In the genomic region with DNA sequence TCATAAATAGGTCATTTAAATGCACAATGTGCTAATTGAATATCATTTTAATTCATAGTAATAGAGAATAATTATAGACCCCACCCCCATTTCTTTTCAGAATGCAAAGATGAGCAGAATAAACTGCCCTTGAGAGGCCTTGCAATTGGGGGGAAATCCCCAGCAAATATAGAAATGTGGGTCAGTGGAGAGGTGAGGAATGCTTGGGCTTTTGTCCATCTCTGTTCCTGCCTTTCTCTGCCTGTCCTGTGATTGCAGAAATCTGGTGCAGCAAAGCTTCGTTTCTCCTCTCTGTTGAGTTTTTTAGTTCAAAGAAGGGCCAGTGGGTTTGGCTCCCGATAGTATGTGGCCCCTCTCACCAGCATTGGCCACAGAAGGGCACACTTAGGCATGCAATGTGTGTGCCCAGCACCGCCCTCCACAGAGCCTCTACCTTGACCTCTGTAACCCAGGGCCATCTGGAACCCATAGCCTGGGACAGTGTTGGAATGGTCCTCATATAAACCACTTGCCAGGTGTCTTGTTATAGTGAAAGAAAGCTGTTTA, we compare ENCODE assay signal across 1 cellular context.
TF ChIP-seq lines count a peak whose summit lies in the region.

No MANE protein-coding gene starts in this region.

TF ChIP-seq in IMR-90, 13 proteins besides CTCF, POLR2A, EP300 and RAD21 (continued from another document):
- TF ChIP-seq, protein P1, sequence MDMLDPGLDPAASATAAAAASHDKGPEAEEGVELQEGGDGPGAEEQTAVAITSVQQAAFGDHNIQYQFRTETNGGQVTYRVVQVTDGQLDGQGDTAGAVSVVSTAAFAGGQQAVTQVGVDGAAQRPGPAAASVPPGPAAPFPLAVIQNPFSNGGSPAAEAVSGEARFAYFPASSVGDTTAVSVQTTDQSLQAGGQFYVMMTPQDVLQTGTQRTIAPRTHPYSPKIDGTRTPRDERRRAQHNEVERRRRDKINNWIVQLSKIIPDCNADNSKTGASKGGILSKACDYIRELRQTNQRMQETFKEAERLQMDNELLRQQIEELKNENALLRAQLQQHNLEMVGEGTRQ (IDR thresholded peaks at IDR 0.05; ENCODE audit: low read depth, low read length) = no peak
- TF ChIP-seq FOS (IDR thresholded peaks at IDR 0.05; ENCODE audit: low read depth, low read length) (no peak), RCOR1 (IDR thresholded peaks at IDR 0.05; ENCODE audit: insufficient replicate concordance, low read length) (no peak), MXI1 (IDR thresholded peaks at IDR 0.05; ENCODE audit: borderline replicate concordance, low read depth, low read length) (no peak), MAZ (IDR thresholded peaks at IDR 0.05; ENCODE audit: borderline replicate concordance, low read depth, low read length) (no peak), NFE2L2 (IDR thresholded peaks at IDR 0.05; ENCODE audit: low read depth, low read length) (no peak), SMC3 (IDR thresholded peaks at IDR 0.05; ENCODE audit: low read depth, low read length) (no peak)
TF ChIP-seq in IMR-90: peak in this region for 0.
